Comparison of ENCODE assay signal across 1 cellular context in the genomic region with DNA sequence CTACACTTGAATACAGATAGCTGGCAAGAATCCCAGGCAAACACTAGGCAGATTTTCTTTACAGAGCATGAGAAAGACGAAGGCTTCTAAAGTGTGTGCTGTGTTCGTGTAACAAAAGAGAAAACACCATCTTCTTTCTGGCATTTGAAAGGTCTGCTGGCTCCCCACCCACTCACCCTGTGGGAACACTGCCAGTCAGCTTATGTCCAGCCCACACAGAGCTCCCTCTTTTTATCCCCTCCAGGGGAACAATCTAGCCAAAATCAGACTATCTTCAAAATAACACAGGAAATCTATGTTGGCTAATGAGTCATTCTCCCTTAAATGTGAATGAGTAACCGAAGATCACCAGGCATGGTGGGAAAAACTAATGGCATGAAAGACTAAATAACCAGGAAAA.
A peak's percentile ranks its signal among the peaks of the same experiment; 100 is the strongest.
TF ChIP-seq lines count a peak whose summit lies in the region.

No MANE protein-coding gene starts in this region.

TF ChIP-seq in K562, 482 proteins besides CTCF, POLR2A, EP300 and RAD21 (continued from another document):
- TF ChIP-seq POU5F1 (IDR thresholded peaks at IDR 0.05; ENCODE audit: borderline replicate concordance, low read depth, low read length, partially characterized antibody) (no peak), FOSL1 (tag; conservative IDR thresholded peaks at IDR 0.05) (peak; percentile 78), RAD51 (IDR thresholded peaks at IDR 0.05; ENCODE audit: borderline replicate concordance, low read depth) (no peak), PRPF4 (IDR thresholded peaks at IDR 0.05; ENCODE audit: insufficient read depth, low read depth, low read length, poor library complexity, severe bottlenecking) (no peak), ATF3 (IDR thresholded peaks at IDR 0.05) (peak; percentile 63; the same call in 1 of the 2 replicates), ATF3 (CRISPR knock-in tag; conservative IDR thresholded peaks at IDR 0.05) (no peak), SRSF1 (IDR thresholded peaks at IDR 0.05; ENCODE audit: low read depth, low read length) (no peak), KDM4B (IDR thresholded peaks at IDR 0.05; ENCODE audit: borderline replicate concordance in 2 of 2, low read depth in 1 of 2) (no peak), BCOR (IDR thresholded peaks at IDR 0.05) (no peak), EGR1 (conservative IDR thresholded peaks at IDR 0.05) (peak; percentile 47), CSDE1 (IDR thresholded peaks at IDR 0.05) (no peak), SMARCA4 (IDR thresholded peaks at IDR 0.05) (no peak), MXI1 (IDR thresholded peaks at IDR 0.05; ENCODE audit: low read depth, low read length) (no peak), ZNF263 (CRISPR knock-in tag; IDR thresholded peaks at IDR 0.05; ENCODE audit: borderline replicate concordance) (no peak), ZC3H11A (IDR thresholded peaks at IDR 0.05; ENCODE audit: low read depth, low read length) (no peak), GATAD2A (IDR thresholded peaks at IDR 0.05) (no peak), HDAC6 (IDR thresholded peaks at IDR 0.05; ENCODE audit: low read depth, low read length) (no peak), JUND (IDR thresholded peaks at IDR 0.05; ENCODE audit: borderline replicate concordance, low read depth, low read length) (peak; percentile 44; the same call in 1 of the 2 replicates), JUND (tag; IDR thresholded peaks at IDR 0.05; ENCODE audit: borderline replicate concordance, low read depth, low read length) (no peak), ZC3H8 (IDR thresholded peaks at IDR 0.05) (no peak)
- TF ChIP-seq, protein P1, sequence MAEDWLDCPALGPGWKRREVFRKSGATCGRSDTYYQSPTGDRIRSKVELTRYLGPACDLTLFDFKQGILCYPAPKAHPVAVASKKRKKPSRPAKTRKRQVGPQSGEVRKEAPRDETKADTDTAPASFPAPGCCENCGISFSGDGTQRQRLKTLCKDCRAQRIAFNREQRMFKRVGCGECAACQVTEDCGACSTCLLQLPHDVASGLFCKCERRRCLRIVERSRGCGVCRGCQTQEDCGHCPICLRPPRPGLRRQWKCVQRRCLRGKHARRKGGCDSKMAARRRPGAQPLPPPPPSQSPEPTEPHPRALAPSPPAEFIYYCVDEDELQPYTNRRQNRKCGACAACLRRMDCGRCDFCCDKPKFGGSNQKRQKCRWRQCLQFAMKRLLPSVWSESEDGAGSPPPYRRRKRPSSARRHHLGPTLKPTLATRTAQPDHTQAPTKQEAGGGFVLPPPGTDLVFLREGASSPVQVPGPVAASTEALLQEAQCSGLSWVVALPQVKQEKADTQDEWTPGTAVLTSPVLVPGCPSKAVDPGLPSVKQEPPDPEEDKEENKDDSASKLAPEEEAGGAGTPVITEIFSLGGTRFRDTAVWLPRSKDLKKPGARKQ (CRISPR knock-in tag; IDR thresholded peaks at IDR 0.05): no peak
- TF ChIP-seq, protein P2, sequence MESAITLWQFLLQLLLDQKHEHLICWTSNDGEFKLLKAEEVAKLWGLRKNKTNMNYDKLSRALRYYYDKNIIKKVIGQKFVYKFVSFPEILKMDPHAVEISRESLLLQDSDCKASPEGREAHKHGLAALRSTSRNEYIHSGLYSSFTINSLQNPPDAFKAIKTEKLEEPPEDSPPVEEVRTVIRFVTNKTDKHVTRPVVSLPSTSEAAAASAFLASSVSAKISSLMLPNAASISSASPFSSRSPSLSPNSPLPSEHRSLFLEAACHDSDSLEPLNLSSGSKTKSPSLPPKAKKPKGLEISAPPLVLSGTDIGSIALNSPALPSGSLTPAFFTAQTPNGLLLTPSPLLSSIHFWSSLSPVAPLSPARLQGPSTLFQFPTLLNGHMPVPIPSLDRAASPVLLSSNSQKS (CRISPR knock-in tag; IDR thresholded peaks at IDR 0.05): no peak
- TF ChIP-seq, protein P3, sequence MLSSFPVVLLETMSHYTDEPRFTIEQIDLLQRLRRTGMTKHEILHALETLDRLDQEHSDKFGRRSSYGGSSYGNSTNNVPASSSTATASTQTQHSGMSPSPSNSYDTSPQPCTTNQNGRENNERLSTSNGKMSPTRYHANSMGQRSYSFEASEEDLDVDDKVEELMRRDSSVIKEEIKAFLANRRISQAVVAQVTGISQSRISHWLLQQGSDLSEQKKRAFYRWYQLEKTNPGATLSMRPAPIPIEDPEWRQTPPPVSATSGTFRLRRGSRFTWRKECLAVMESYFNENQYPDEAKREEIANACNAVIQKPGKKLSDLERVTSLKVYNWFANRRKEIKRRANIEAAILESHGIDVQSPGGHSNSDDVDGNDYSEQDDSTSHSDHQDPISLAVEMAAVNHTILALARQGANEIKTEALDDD (IDR thresholded peaks at IDR 0.05): peak; percentile 39; the same call in 1 of the 2 replicates
- TF ChIP-seq, protein P4, sequence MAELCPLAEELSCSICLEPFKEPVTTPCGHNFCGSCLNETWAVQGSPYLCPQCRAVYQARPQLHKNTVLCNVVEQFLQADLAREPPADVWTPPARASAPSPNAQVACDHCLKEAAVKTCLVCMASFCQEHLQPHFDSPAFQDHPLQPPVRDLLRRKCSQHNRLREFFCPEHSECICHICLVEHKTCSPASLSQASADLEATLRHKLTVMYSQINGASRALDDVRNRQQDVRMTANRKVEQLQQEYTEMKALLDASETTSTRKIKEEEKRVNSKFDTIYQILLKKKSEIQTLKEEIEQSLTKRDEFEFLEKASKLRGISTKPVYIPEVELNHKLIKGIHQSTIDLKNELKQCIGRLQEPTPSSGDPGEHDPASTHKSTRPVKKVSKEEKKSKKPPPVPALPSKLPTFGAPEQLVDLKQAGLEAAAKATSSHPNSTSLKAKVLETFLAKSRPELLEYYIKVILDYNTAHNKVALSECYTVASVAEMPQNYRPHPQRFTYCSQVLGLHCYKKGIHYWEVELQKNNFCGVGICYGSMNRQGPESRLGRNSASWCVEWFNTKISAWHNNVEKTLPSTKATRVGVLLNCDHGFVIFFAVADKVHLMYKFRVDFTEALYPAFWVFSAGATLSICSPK (IDR thresholded peaks at IDR 0.05; ENCODE audit: borderline replicate concordance): no peak
